8 cellular contexts compared by ENCODE assay signal in the genomic region with DNA sequence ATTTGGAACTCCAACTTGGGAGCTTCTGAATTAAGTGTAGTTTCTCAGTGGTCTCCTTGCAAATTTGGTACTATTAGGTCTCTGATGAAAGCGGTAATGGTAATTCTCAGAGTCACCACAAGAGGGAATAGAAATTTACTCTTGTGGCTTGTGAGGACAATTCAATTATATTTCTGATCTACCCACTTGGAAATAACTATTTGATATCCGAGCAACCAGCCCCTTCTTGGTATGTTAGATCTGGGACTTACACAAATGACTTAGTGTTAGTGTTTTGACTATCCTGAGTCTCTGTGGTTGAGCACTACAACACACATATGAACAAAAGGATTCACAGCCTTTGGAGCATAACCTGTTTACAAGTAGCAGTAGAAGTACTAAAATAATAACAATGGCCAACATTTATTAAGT.
A peak's percentile ranks its signal among the peaks of the same experiment; 100 is the strongest.
DNase-seq lines count a peak whose midpoint lies in the region; ATAC-seq and TF ChIP-seq lines count a peak whose summit lies in the region.

No MANE protein-coding gene starts in this region.

- peak overlapping the region; percentile 23; the same call in 1 of the 2 replicates for H2AFZ ChIP-seq in GM23248

- no peaks in the 10 kb centered on the region for H3K9me2 ChIP-seq in GM23248 (ENCODE audit: insufficient read depth)

- no peaks in the 10 kb centered on the region for H3F3A ChIP-seq in GM23248 (ENCODE audit: insufficient read depth)

- H3K4me1 ChIP-seq in GM23248 (ENCODE audit: insufficient read depth) (no peaks in the 10 kb centered on the region), left lung (peaks cover 5 to 8% of the 10 kb centered on the region in 2 donors)

- in situ Hi-C loops in GM23248 (cut with MboI) = no loop called here
- in situ Hi-C loops in brain microvascular endothelial cell (cut with HindIII; ENCODE audit: low pct_ligation_motif_present, low sequenced_read_pairs) = no loop called here

- no peak overlapping the region for H3K9ac ChIP-seq in GM23248

- no peaks in the 10 kb centered on the region for H3K9me3 ChIP-seq in GM23248 (ENCODE audit: low read depth)
- H3K9me3 ChIP-seq in left lung = no peaks in the 10 kb centered on the region

- H3K27me3 ChIP-seq in BJ (ENCODE audit: control insufficient read depth, insufficient read depth, low read length) (no peaks in the 10 kb centered on the region), GM23248 (replicated peaks; ENCODE audit: insufficient read depth) (no peaks in the 10 kb centered on the region), brain microvascular endothelial cell (replicated peaks) (no peaks in the 10 kb centered on the region), left lung (no peaks in the 10 kb centered on the region)

- TF ChIP-seq CTCF in BJ (IDR thresholded peaks at IDR 0.05; ENCODE audit: insufficient read depth, low read depth, low read length) (peak; percentile 66), brain microvascular endothelial cell (IDR thresholded peaks at IDR 0.05; ENCODE audit: low read depth, low read length, missing control alignments) (peak; percentile 52), left lung (IDR thresholded peaks at IDR 0.05) (peak; percentile 66 to 67)

- peak; percentile 75 for ATAC-seq in left lung
- no peak for ATAC-seq in HG02938 (IDR thresholded peaks at IDR 0.05; ENCODE audit: unreplicated experiment)
- ATAC-seq in GM19467 (IDR thresholded peaks at IDR 0.05; ENCODE audit: unreplicated experiment) = no peak

- 2 to 4% methylated on average over 2 of the region's 2 CpGs for WGBS in GM23248 (ENCODE audit: low coverage in 1 of 2, low lambda C conversion rate in 2 of 2, missing lambda C conversion rate in 2 of 2), 2 experiments

- POLR2A ChIA-PET in BJ (lab: Charles Lee) = no interaction called here

- H4K20me1 ChIP-seq in GM23248 (ENCODE audit: insufficient read depth) = no peaks in the 10 kb centered on the region

- H3K36me3 ChIP-seq in BJ (ENCODE audit: control insufficient read depth, insufficient read depth, low read length) = no peaks in the 10 kb centered on the region
- H3K36me3 ChIP-seq in GM23248 (ENCODE audit: low read depth) = no peaks in the 10 kb centered on the region
- H3K36me3 ChIP-seq in brain microvascular endothelial cell (replicated peaks) = no peaks in the 10 kb centered on the region
- no peaks in the 10 kb centered on the region for H3K36me3 ChIP-seq in left lung

- no peaks in the 10 kb centered on the region for H3K79me2 ChIP-seq in GM23248 (ENCODE audit: insufficient read depth)

- no peak overlapping the region for H3K27ac ChIP-seq in GM23248
- no peak overlapping the region for H3K27ac ChIP-seq in brain microvascular endothelial cell
- H3K27ac ChIP-seq in left lung = no peak overlapping the region

- intact Hi-C loops in left lung (cut with DNase I) = no loop called here

- no peak overlapping the region for H3K4me2 ChIP-seq in GM23248 (ENCODE audit: unreplicated experiment)

- CTCF ChIA-PET in BJ (lab: Yijun Ruan, JAX) = interaction anchor here (0.6 to 9.8 kb wide), 4 partner anchors 10 to 192 kb away, joined by 3 to 210 read pairs (median 4); partner anchors contain the start of gene PIGV

- DNase-seq in BJ (ENCODE audit: low read depth) (no peak), GM23248 (peak; percentile 62), NCI-H526 treated with DMSO at 0.1 percent for 48 hours (lab: John Stamatoyannopoulos, UW) (peak; percentile 41), brain microvascular endothelial cell (no peak), left lung (no peak), cerebellar nuclear complex (lab: John Stamatoyannopoulos, UW) (no peak)

- H3K4me3 ChIP-seq in BJ (ENCODE audit: low read depth, low read length) = no peak overlapping the region
- H3K4me3 ChIP-seq in GM23248 = no peak overlapping the region
- H3K4me3 ChIP-seq in brain microvascular endothelial cell (ENCODE audit: low read depth, low read length) = no peak overlapping the region
- H3K4me3 ChIP-seq in left lung = no peak overlapping the region

Comparison
In these comparisons a context has a peak if more than half of its experiments do, and no peak if none do; other contexts are left out.
1. DNase-seq: peak in GM23248 (single experiment) and NCI-H526 treated with DMSO at 0.1 percent for 48 hours (single experiment); none in BJ (single experiment), brain microvascular endothelial cell (single experiment), left lung (0 of 2) and cerebellar nuclear complex (0 of 2).
2. Peak in every context shown above with its lines, with median percentiles within 50 percentile points of each other: CTCF ChIP-seq.